8 cellular contexts compared by ENCODE assay signal in the genomic region with DNA sequence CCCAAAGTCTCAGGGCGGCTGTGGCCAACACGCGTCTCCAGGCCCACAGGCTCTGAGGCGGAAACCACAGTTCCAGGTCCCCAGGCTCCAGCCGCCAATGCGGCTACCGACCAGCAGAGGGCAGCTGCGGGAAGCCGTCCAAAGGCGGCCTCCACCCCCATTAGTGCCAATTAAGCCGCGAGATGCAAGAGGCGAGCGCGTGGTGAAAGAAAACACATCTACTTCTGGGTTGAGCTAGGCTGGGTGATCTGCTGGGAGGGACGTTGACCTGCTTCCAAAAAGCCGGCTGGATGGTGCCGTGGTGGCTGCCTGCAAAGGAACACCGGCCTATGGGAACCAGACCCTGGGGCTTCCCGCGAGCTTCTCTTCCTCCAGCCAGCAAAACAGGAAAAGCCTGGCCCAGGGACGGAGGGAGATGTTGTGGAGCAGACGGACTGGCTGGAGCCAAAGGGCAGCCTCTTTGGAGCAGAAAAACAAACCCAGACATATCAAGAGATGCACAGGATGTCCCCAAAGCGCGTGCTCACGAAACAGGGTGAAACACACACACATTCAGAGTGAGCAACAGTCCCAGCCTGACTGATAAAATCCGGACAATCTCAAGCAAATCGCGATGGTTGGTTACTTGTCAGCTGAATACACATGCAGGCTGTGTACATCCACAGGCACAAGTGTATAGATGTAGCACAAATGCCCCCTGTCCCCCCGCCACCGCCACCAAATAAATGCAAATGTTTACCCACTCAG.
DNase-seq lines count a peak whose midpoint lies in the region; ATAC-seq and TF ChIP-seq lines count a peak whose summit lies in the region.

No MANE protein-coding gene starts in this region.

- H3K4me1 ChIP-seq in right lobe of liver, result no peaks in the 10 kb centered on the region

- WGBS in right lobe of liver (ENCODE audit: insufficient coverage, low coverage, low lambda C conversion rate, missing lambda C conversion rate), result 9% methylated on average over 16 of the region's 31 CpGs

- peak overlapping the region; percentile 79 for H3K27ac ChIP-seq in VCaP
- peak overlapping the region in 1 of 3 donors; percentile 13 for H3K27ac ChIP-seq in right lobe of liver

- no peaks in the 10 kb centered on the region for H3K36me3 ChIP-seq in right lobe of liver

- DNase-seq in AG08396 (ENCODE audit: low spot score), result peak; percentile 77
- peak; percentile 7 to 72 for DNase-seq in NCI-H1930 (lab: John Stamatoyannopoulos, UW)
- DNase-seq in dermis blood vessel endothelial cell, result peak; percentile 80
- peak; percentile 75 to 81 (median 79) for DNase-seq in right lobe of liver
- peak; percentile 6 to 27 for DNase-seq in stimulated activated CD4-positive, alpha-beta T cell treated with anti-CD3 and anti-CD28 coated beads, Interleukin-4, amount 100 ng/mL, for 4 hours

- ATAC-seq in GM18520 (IDR thresholded peaks at IDR 0.05; ENCODE audit: unreplicated experiment) (peak; percentile 85), HG03039 (IDR thresholded peaks at IDR 0.05; ENCODE audit: unreplicated experiment) (peak; percentile 98), right lobe of liver (peak; percentile 87 to 97 (median 94))

- intact Hi-C loops in right lobe of liver (cut with DNase I), result no loop called here

- peak; percentile 99 for TF ChIP-seq CTCF in VCaP (conservative IDR thresholded peaks at IDR 0.05)
- TF ChIP-seq CTCF in right lobe of liver (IDR thresholded peaks at IDR 0.05), result peak; percentile 78 to 95 (median 92)

- peak overlapping the region in 1 of 3 donors; percentile 26 for H3K4me3 ChIP-seq in right lobe of liver

- H3K27me3 ChIP-seq in right lobe of liver, result no peaks in the 10 kb centered on the region

- TF ChIP-seq POLR2A in right lobe of liver (IDR thresholded peaks at IDR 0.05), result no peak

- H3K9me3 ChIP-seq in right lobe of liver, result no peaks in the 10 kb centered on the region

Comparison
In these comparisons a context has a peak if more than half of its experiments do, and no peak if none do; other contexts are left out.
1. DNase-seq: peak in every context shown above with its lines; median percentile 80 in dermis blood vessel endothelial cell; 79 in right lobe of liver; 77 in AG08396; 40 in NCI-H1930; 16 in stimulated activated CD4-positive, alpha-beta T cell treated with anti-CD3 and anti-CD28 coated beads, Interleukin-4, amount 100 ng/mL, for 4 hours.